Comparison of ENCODE assay signal across 8 cellular contexts in the genomic region with DNA sequence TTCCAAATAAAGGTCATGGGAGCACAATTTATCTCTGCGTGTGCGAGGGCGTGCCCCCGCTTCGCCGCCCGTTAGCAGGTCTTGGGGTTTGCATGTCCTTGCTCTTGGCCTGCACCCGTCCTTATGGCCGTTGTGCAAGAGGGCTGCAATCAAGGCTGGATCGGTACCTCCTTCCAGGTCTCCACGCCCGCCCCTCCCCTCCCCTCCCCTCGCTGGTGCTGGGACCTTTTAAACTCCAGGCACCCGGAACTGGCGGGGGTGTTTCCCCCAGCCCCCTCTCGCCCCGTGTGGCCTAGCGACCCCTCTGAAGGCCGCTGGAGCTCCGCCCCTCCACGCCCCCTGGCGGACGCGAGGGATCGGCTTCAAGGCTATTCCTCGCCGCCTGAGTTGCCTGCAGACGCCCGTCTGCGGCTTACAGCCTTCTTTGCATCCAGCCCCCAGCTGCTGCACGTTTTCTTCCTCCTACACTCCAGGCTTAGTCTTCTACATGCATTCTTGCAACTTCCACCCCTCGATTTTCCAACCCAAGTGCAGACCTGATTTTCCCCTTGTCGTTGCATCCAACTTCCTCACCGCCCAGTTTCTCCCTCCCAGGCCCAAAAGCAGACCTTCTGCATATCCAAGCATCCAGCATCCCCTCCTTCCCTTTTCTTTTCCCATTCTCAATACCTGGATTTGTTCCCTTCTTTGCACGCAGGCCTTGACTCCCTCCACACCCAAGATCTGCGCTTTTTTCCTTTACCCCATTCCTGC. TPM values are rescaled to one million over a fixed set of nuclear protein-coding genes. Genes with fewer than 3 reads are reported as not detected.
DNase-seq lines count a peak whose midpoint lies in the region; ATAC-seq and TF ChIP-seq lines count a peak whose summit lies in the region.

No MANE protein-coding gene starts in this region.

- H3K4me1 ChIP-seq in endocrine pancreas (ENCODE audit: control insufficient read depth, insufficient read depth, low read length): peaks cover 20% of the 10 kb centered on the region

- H3K9ac ChIP-seq in endocrine pancreas (ENCODE audit: control insufficient read depth, insufficient read depth, low read length): peak overlapping the region; percentile 47

- no peaks in the 10 kb centered on the region for H3K36me3 ChIP-seq in endocrine pancreas (ENCODE audit: control insufficient read depth, insufficient read depth, low read length)

- peak overlapping the region; percentile 86 for H3K4me3 ChIP-seq in endocrine pancreas (ENCODE audit: control insufficient read depth, insufficient read depth, low read length)

- peak overlapping the region; percentile 74 for H3K27ac Mint-ChIP-seq in CD4-positive, alpha-beta T cell

- peaks cover 25% of the 10 kb centered on the region for H3K4me1 Mint-ChIP-seq in CD4-positive, alpha-beta T cell (ENCODE audit: low read depth)

- peak; percentile 61 to 81 (median 74) for DNase-seq in CD4-positive, alpha-beta T cell
- DNase-seq in NCI-H82 treated with DMSO at 0.1 percent for 48 hours (lab: John Stamatoyannopoulos, UW; ENCODE audit: unreplicated experiment) (peak; percentile 81), midbrain (lab: John Stamatoyannopoulos, UW) (peak; percentile 89)
- peak; percentile 52 to 58 for DNase-seq in activated CD8-positive, alpha-beta memory T cell treated with anti-CD3 and anti-CD28 coated beads for 4 hours (ENCODE audit: low read depth in 2 of 2)
- DNase-seq in stimulated activated CD8-positive, alpha-beta memory T cell treated with anti-CD3 and anti-CD28 coated beads, Interleukin-15, amount 100 ng/mL, for 4 hours (ENCODE audit: low read depth in 2 of 2): peak; percentile 55 to 58

- H3K27me3 Mint-ChIP-seq in CD4-positive, alpha-beta T cell: no peaks in the 10 kb centered on the region

- H3K9me3 Mint-ChIP-seq in CD4-positive, alpha-beta T cell: no peaks in the 10 kb centered on the region

- no peak overlapping the region for H3K27ac ChIP-seq in CD4-positive, alpha-beta T cell (ENCODE audit: low read depth, low read length)

- H3K4me3 Mint-ChIP-seq in CD4-positive, alpha-beta T cell: peak overlapping the region; percentile 100

- peaks cover 50% of the 10 kb centered on the region for H3K36me3 Mint-ChIP-seq in CD4-positive, alpha-beta T cell (ENCODE audit: low read depth)

- TF ChIP-seq CTCF in CD4-positive, alpha-beta T cell (IDR thresholded peaks at IDR 0.05): peak; percentile 68

- intact Hi-C loops in CD4-positive, alpha-beta T cell (cut with DNase I, micrococcal nuclease): loop anchor here (1.0 to 10.0 kb wide), 8 partner anchors 12 to 1751 kb away; partner anchors contain the start of genes CCNYL1 (in 1 of the 2), KLF7 (in 1 of the 2), METTL21A (in 1 of the 2) and PIKFYVE (in 1 of the 2)

- peak; percentile 62 for ATAC-seq in CD4-positive, alpha-beta T cell (ENCODE audit: poor library complexity)
- ATAC-seq in GM19351 (IDR thresholded peaks at IDR 0.05; ENCODE audit: unreplicated experiment) (peak; percentile 67), HG03469 (IDR thresholded peaks at IDR 0.05; ENCODE audit: unreplicated experiment) (peak; percentile 69)

- CTCF ChIA-PET in CD4-positive, alpha-beta T cell (lab: Charles Lee): interaction anchor here (0.7 to 5.6 kb wide), 3 partner anchors 14 to 1918 kb away, joined by 3 to 57 read pairs (median 4); partner anchors contain the start of gene PIKFYVE

- POLR2A ChIA-PET in CD4-positive, alpha-beta T cell (lab: Charles Lee): interaction anchor here (0.7 to 3.9 kb wide), 7 partner anchors 12 to 1088 kb away, joined by 3 to 51 read pairs (median 3); partner anchors contain the start of genes KLF7 and PIKFYVE

- H3K27me3 ChIP-seq in CD4-positive, alpha-beta T cell (ENCODE audit: control insufficient read depth, insufficient read depth, low read length): no peaks in the 10 kb centered on the region
- H3K27me3 ChIP-seq in endocrine pancreas (ENCODE audit: control insufficient read depth, insufficient read depth, low read length): no peaks in the 10 kb centered on the region

- no peaks in the 10 kb centered on the region for H3K9me3 ChIP-seq in CD4-positive, alpha-beta T cell (ENCODE audit: control insufficient read depth, low read length)
- H3K9me3 ChIP-seq in endocrine pancreas (ENCODE audit: control insufficient read depth, low read length): no peaks in the 10 kb centered on the region

RNA-seq across cellular contexts. Expression of gene IDH1, which starts 0.6 kb away (rescaled TPM):
- total RNA-seq in CD4-positive, alpha-beta T cell: 1 to 10 TPM; 3.0 to 3.4 TPM

RNA-seq across cellular contexts. Expression of gene PIKFYVE, which starts 11.8 kb away (rescaled TPM):
- total RNA-seq in CD4-positive, alpha-beta T cell: 10 to 100 TPM; 29.3 to 29.9 TPM
